8 cellular contexts compared by ENCODE assay signal in the genomic region with DNA sequence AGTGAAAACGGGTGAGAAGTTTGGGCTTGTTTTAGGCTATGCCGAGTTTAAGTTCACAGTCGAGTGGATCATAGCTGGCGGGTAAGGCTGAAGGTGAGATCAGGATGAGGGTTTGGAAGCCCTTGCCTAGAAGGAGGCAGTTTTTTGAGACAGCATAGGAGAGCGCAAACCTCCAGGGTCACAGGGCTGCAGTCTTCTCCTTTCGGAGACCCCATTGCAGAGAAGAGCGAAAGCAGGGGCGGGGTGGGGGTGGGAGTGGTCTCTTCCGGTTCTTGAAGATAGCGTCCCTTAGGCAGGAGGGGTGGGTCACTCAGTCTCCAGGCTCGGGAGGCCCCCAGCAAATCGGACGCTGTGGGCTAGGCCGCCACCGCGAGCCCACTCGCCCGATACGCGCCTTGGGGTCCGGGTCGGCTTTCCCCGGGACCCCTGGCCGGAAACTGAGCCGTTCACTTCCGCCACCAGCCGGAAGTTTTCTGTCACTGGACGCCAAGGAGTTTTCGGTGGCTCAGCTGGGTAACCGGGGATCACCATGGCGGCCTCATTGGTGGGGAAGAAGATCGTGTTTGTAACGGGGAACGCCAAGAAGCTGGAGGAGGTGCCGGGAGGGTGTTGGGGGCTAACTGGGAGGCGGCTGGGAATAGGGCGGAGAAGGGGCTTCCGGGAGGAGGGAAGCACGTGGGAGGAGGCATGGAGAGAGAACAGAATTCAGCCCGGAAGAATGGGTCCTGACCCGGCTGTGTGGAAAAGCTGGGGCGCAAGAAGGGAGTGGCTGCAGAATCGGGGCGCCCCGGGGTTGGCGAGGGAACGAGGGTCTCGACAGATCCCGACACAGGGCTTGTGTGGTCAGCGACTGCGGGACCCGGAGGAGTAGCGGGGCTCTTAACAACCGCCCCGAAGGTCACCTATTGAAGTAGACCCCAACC. TPM values are rescaled to one million over a fixed set of nuclear protein-coding genes. Genes with fewer than 3 reads are reported as not detected.
DNase-seq lines count a peak whose midpoint lies in the region; ATAC-seq and TF ChIP-seq lines count a peak whose summit lies in the region.

TSS of gene ITPA (plus strand) at position 476 of the 923 bp plus-strand sequence. CDS start at position 530, 54 bp downstream.

- H3K4me3 ChIP-seq in mesodermal cell (ENCODE audit: extremely low read depth, insufficient read depth, low read length, poor library complexity, severe bottlenecking) = peak within 1 kb of the TSS; percentile 90

- peaks cover 17% of the 10 kb centered on the region for H3K4me1 Mint-ChIP-seq in CD14-positive monocyte

- peaks cover 0 to 5% (median 0%) of the 10 kb centered on the region in 7 donors for H3K9me3 Mint-ChIP-seq in CD14-positive monocyte

- H3K27me3 Mint-ChIP-seq in CD14-positive monocyte (ENCODE audit: low read depth in 3 of 3) = peaks cover 0 to 3% (median 0%) of the 10 kb centered on the region in 3 donors

- ATAC-seq in GM21723 (IDR thresholded peaks at IDR 0.05; ENCODE audit: unreplicated experiment) (peak; percentile 53), HG03442 (IDR thresholded peaks at IDR 0.05; ENCODE audit: unreplicated experiment) (no peak)

- no peak for DNase-seq in CD14-positive monocyte (ENCODE audit: low spot score)
- peak; percentile 63 for DNase-seq in NCI-H748 (lab: John Stamatoyannopoulos, UW; ENCODE audit: unreplicated experiment)
- DNase-seq in activated CD8-positive, alpha-beta memory T cell treated with anti-CD3 and anti-CD28 coated beads for 4 hours (ENCODE audit: low read depth in 2 of 2) = peak; percentile 19 to 31
- peak; percentile 48 for DNase-seq in stimulated activated CD8-positive, alpha-beta memory T cell treated with anti-CD3 and anti-CD28 coated beads, Interleukin-4, amount 100 ng/mL, for 24 hours (ENCODE audit: low read depth)

- H3K27ac ChIP-seq in mesodermal cell (ENCODE audit: low read depth, low read length, severe bottlenecking) = peak within 1 kb of the TSS; percentile 64

- 1 to 2% methylated on average over 46 to 47 of the region's 55 CpGs for WGBS in mesodermal cell (ENCODE audit: insufficient coverage in 2 of 2), 2 experiments

- in situ Hi-C loops in endometrial microvascular endothelial cells (cut with HindIII; ENCODE audit: inconsistent ontology term, low pct_unique_long_range_greater_than_20kb, low sequenced_read_pairs) = no loop called here

- no peaks in the 10 kb centered on the region for H3K9me3 ChIP-seq in mesodermal cell (ENCODE audit: control insufficient read depth, low read length)

- peak within 1 kb of the TSS; percentile 94 to 99 for H3K4me3 Mint-ChIP-seq in CD14-positive monocyte

- H3K36me3 Mint-ChIP-seq in CD14-positive monocyte = peaks cover 15 to 16% of the 10 kb centered on the region in 2 donors

- H3K4me1 ChIP-seq in mesodermal cell (ENCODE audit: control insufficient read depth, insufficient read depth, low read length, poor library complexity, severe bottlenecking) = peaks cover 3% of the 10 kb centered on the region

- peaks cover 25% of the 10 kb centered on the region for H3K36me3 ChIP-seq in mesodermal cell (ENCODE audit: control insufficient read depth, insufficient read depth, low read length)

- no peak for TF ChIP-seq CTCF in CD14-positive monocyte (IDR thresholded peaks at IDR 0.05)

- intact Hi-C loops in CD14-positive monocyte (cut with micrococcal nuclease) = no loop called here

- H3K27ac Mint-ChIP-seq in CD14-positive monocyte = peak within 1 kb of the TSS; percentile 86 to 94 (median 92)

RNA-seq across cellular contexts. Expression of gene ITPA, which starts in this region (rescaled TPM):
- polyA plus RNA-seq in CD14-positive monocyte = 10 to 100 TPM; 57.0 to 62.8 TPM
- total RNA-seq in endometrial microvascular endothelial cells (ENCODE audit: inconsistent ontology term) = 90.0 TPM
- polyA plus RNA-seq in mesodermal cell (2013, experiment 1 of 2) = 36.5 TPM
- 29.2 TPM for polyA plus RNA-seq in mesodermal cell (2013, experiment 2 of 2)
